1 cellular context compared by ENCODE assay signal in genomic region chr2:176638167-176639015, GRCh38.
TF ChIP-seq lines count a peak whose summit lies in the region.

No MANE protein-coding gene starts in this region.

TF ChIP-seq in K562, 482 proteins besides CTCF, POLR2A, EP300 and RAD21 (continued from another document):
- 0 out of 2 replicates have a peak, but pooled peaks have one; percentile 25 for TF ChIP-seq RBFOX2 (IDR thresholded peaks at IDR 0.05; ENCODE audit: low read depth, low read length)
- TF ChIP-seq TARDBP (IDR thresholded peaks at IDR 0.05) = no peak
- TF ChIP-seq RERE (CRISPR knock-in tag; IDR thresholded peaks at IDR 0.05; ENCODE audit: borderline replicate concordance) = no peak
- TF ChIP-seq CCAR2 (IDR thresholded peaks at IDR 0.05; ENCODE audit: low read depth, low read length) = no peak
- TF ChIP-seq AFF1 (IDR thresholded peaks at IDR 0.05; ENCODE audit: low read depth in 1 of 2, partially characterized antibody in 2 of 2) = no peak
- no peak for TF ChIP-seq RBM14 (IDR thresholded peaks at IDR 0.05; ENCODE audit: borderline replicate concordance, insufficient read depth, low read depth, low read length)
- TF ChIP-seq JUND (IDR thresholded peaks at IDR 0.05; ENCODE audit: borderline replicate concordance, low read depth, low read length) = no peak
- TF ChIP-seq JUND (tag; IDR thresholded peaks at IDR 0.05; ENCODE audit: borderline replicate concordance, low read depth, low read length) = no peak
- TF ChIP-seq MBD1 (CRISPR knock-in tag; IDR thresholded peaks at IDR 0.05) = 0 out of 2 replicates have a peak, but pooled peaks have one; percentile 3
- TF ChIP-seq GMEB1 (CRISPR knock-in tag; IDR thresholded peaks at IDR 0.05) = no peak
- no peak for TF ChIP-seq ZFP91 (CRISPR knock-in tag; IDR thresholded peaks at IDR 0.05)
- no peak for TF ChIP-seq ZNF77 (CRISPR knock-in tag; IDR thresholded peaks at IDR 0.05)
- peak; percentile 70; the same call in 1 of the 2 replicates for TF ChIP-seq RB1 (IDR thresholded peaks at IDR 0.05; ENCODE audit: low read depth)
- TF ChIP-seq ZNF41 (CRISPR knock-in tag; conservative IDR thresholded peaks at IDR 0.05) = no peak
- no peak for TF ChIP-seq CEBPG (CRISPR knock-in tag; IDR thresholded peaks at IDR 0.05)
- no peak for TF ChIP-seq CEBPG (tag; conservative IDR thresholded peaks at IDR 0.05 in 1 of 2, IDR thresholded peaks at IDR 0.05 in 1 of 2)
- no peak for TF ChIP-seq EHMT2 (IDR thresholded peaks at IDR 0.05)
- TF ChIP-seq TSC22D4 (tag; IDR thresholded peaks at IDR 0.05) = no peak
- TF ChIP-seq HMGXB4 (CRISPR knock-in tag; IDR thresholded peaks at IDR 0.05) = no peak
- no peak for TF ChIP-seq NEUROD1 (IDR thresholded peaks at IDR 0.05; ENCODE audit: borderline replicate concordance, low read depth, low read length, partially characterized antibody)
- TF ChIP-seq KLF1 (tag; IDR thresholded peaks at IDR 0.05) = no peak
- no peak for TF ChIP-seq ZMIZ1 (IDR thresholded peaks at IDR 0.05; ENCODE audit: low read depth in 2 of 2, low read length in 2 of 2)
- no peak for TF ChIP-seq ZNF24 (IDR thresholded peaks at IDR 0.05)
